In genomic region chr1:60886793-60887331, GRCh38 we compare ENCODE assay signal across 1 cellular context.
TF ChIP-seq lines count a peak whose summit lies in the region.

No MANE protein-coding gene starts in this region.

TF ChIP-seq in H1, 55 proteins besides CTCF, POLR2A, EP300 and RAD21:
- TF ChIP-seq JUN (IDR thresholded peaks at IDR 0.05; ENCODE audit: low read depth, low read length) (no peak), BACH1 (IDR thresholded peaks at IDR 0.05; ENCODE audit: low read length) (no peak), SIRT6 (IDR thresholded peaks at IDR 0.05; ENCODE audit: low read length) (no peak), CBX5 (IDR thresholded peaks at IDR 0.05; ENCODE audit: low read depth, low read length) (no peak), TBP (IDR thresholded peaks at IDR 0.05; ENCODE audit: low read depth, low read length) (peak; percentile 31; the same call in 1 of the 2 replicates), NRF1 (IDR thresholded peaks at IDR 0.05; ENCODE audit: low read depth, low read length) (no peak), SP2 (IDR thresholded peaks at IDR 0.05; ENCODE audit: low read length) (no peak), ATF3 (IDR thresholded peaks at IDR 0.05; ENCODE audit: insufficient read depth, low read depth, low read length) (no peak), TCF12 (IDR thresholded peaks at IDR 0.05; ENCODE audit: low read depth, low read length) (no peak), POLR2AphosphoS5 (IDR thresholded peaks at IDR 0.05; ENCODE audit: low read depth, low read length) (no peak), POU5F1 (IDR thresholded peaks at IDR 0.05; ENCODE audit: low read depth, low read length) (no peak), NANOG (IDR thresholded peaks at IDR 0.05; ENCODE audit: insufficient read depth, low read depth, low read length, poor library complexity, severe bottlenecking) (no peak), USF2 (IDR thresholded peaks at IDR 0.05; ENCODE audit: low read length) (peak; percentile 69), CHD2 (IDR thresholded peaks at IDR 0.05; ENCODE audit: low read length) (no peak), ATF2 (IDR thresholded peaks at IDR 0.05; ENCODE audit: low read length) (no peak), MAFK (IDR thresholded peaks at IDR 0.05; ENCODE audit: low read depth, low read length) (no peak), E2F6 (IDR thresholded peaks at IDR 0.05) (no peak), SRF (IDR thresholded peaks at IDR 0.05; ENCODE audit: low read depth, low read length) (no peak), GABPA (IDR thresholded peaks at IDR 0.05; ENCODE audit: borderline replicate concordance, insufficient read depth, low read length) (no peak), CBX8 (IDR thresholded peaks at IDR 0.05; ENCODE audit: borderline replicate concordance, low read depth, low read length) (no peak), CREB1 (IDR thresholded peaks at IDR 0.05) (0 out of 2 replicates have a peak, but pooled peaks have one; percentile 17), ZNF274 (IDR thresholded peaks at IDR 0.05; ENCODE audit: borderline replicate concordance, extremely low read depth, low read length) (no peak), EGR1 (IDR thresholded peaks at IDR 0.05; ENCODE audit: borderline replicate concordance, low read depth, low read length) (peak; percentile 31; the same call in 1 of the 2 replicates), HDAC6 (IDR thresholded peaks at IDR 0.05; ENCODE audit: low read depth, low read length) (no peak), RNF2 (IDR thresholded peaks at IDR 0.05; ENCODE audit: borderline replicate concordance, low read depth, low read length, missing control alignments, poor library complexity, severe bottlenecking) (no peak), CTBP2 (IDR thresholded peaks at IDR 0.05; ENCODE audit: borderline replicate concordance, insufficient read depth, insufficient read length, low read length) (no peak), BCL11A (IDR thresholded peaks at IDR 0.05; ENCODE audit: low read depth in 2 of 2, low read length in 2 of 2) (no peak), SIN3A (conservative IDR thresholded peaks at IDR 0.05 in 1 of 2, IDR thresholded peaks at IDR 0.05 in 1 of 2; ENCODE audit: low read depth in 1 of 2, low read length in 2 of 2) (no peak), CHD1 (IDR thresholded peaks at IDR 0.05; ENCODE audit: low read depth, low read length) (no peak), CHD7 (IDR thresholded peaks at IDR 0.05; ENCODE audit: insufficient replicate concordance, low read length) (no peak), SP4 (IDR thresholded peaks at IDR 0.05; ENCODE audit: low read length) (no peak; the same call in 1 of the 2 replicates), RFX5 (IDR thresholded peaks at IDR 0.05; ENCODE audit: borderline replicate concordance, low read depth, low read length) (no peak), PHF8 (conservative IDR thresholded peaks at IDR 0.05; ENCODE audit: low read depth, low read length) (no peak), FOSL1 (IDR thresholded peaks at IDR 0.05; ENCODE audit: insufficient read depth, low read depth, low read length) (no peak), SP1 (IDR thresholded peaks at IDR 0.05; ENCODE audit: low read depth, low read length) (peak; percentile 37; the same call in 1 of the 2 replicates), RBBP5 (IDR thresholded peaks at IDR 0.05; ENCODE audit: borderline replicate concordance, low read depth, low read length) (peak; percentile 94; the same call in 1 of the 2 replicates), GTF2F1 (IDR thresholded peaks at IDR 0.05; ENCODE audit: borderline replicate concordance, low read depth, low read length) (no peak), YY1 (IDR thresholded peaks at IDR 0.05; ENCODE audit: low read depth, low read length) (no peak), BRCA1 (IDR thresholded peaks at IDR 0.05; ENCODE audit: low read depth, low read length) (no peak), SIX5 (IDR thresholded peaks at IDR 0.05; ENCODE audit: low read depth, low read length) (no peak), KDM1A (IDR thresholded peaks at IDR 0.05; ENCODE audit: borderline replicate concordance, low read length) (no peak), HDAC2 (IDR thresholded peaks at IDR 0.05; ENCODE audit: borderline replicate concordance in 1 of 2, low read depth in 2 of 2, low read length in 2 of 2) (no peak), EZH2 (IDR thresholded peaks at IDR 0.05; ENCODE audit: low read depth, low read length, severe bottlenecking) (no peak), SAP30 (IDR thresholded peaks at IDR 0.05; ENCODE audit: insufficient read depth, insufficient replicate concordance, low read length) (no peak), KDM4A (IDR thresholded peaks at IDR 0.05; ENCODE audit: low read depth, low read length, severe bottlenecking) (no peak), TEAD4 (IDR thresholded peaks at IDR 0.05; ENCODE audit: low read depth, low read length) (no peak), RXRA (IDR thresholded peaks at IDR 0.05; ENCODE audit: insufficient read depth, low read depth, low read length) (no peak), KDM5A (IDR thresholded peaks at IDR 0.05; ENCODE audit: low read length) (no peak), MAX (IDR thresholded peaks at IDR 0.05) (0 out of 2 replicates have a peak, but pooled peaks have one; percentile 24), ASH2L (IDR thresholded peaks at IDR 0.05; ENCODE audit: low read length) (peak; percentile 95), TAF7 (optimal IDR thresholded peaks at IDR 0.05; ENCODE audit: borderline replicate concordance, low read depth, low read length) (no peak), JUND (IDR thresholded peaks at IDR 0.05; ENCODE audit: low read length) (no peak), CEBPB (IDR thresholded peaks at IDR 0.05; ENCODE audit: low read depth, low read length) (no peak), SUZ12 (IDR thresholded peaks at IDR 0.05; ENCODE audit: low read length) (no peak), TAF1 (IDR thresholded peaks at IDR 0.05; ENCODE audit: low read depth, low read length) (no peak)
